15 cellular contexts compared by ENCODE assay signal in the genomic region with DNA sequence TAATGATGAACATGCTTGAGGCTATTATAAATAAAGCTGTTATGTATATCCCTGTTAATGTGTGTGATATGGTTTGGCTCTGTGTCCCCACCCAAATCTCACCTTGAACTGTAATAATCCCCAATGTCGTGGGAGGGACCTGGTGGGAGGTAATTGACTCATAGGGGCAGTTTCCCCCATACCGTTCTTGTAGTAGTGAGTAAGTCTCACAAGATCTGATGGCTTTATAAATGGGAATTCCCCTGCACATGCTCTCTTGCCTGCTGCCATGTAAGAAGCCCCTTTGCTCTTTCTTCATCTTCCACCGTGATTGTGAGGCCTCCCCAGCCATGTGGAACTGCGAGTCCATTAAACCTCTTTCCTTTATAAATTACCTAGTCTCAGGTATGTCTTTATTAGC. TPM values are rescaled to one million over a fixed set of nuclear protein-coding genes. Genes with fewer than 3 reads are reported as not detected.
A peak's percentile ranks its signal among the peaks of the same experiment; 100 is the strongest.
DNase-seq lines count a peak whose midpoint lies in the region; ATAC-seq and TF ChIP-seq lines count a peak whose summit lies in the region.
"Not testable (repeated sequence)": the region's sequence is repeated elsewhere in the genome, so short reads cannot be mapped to it uniquely, and the experiment has no call there.
"Had no signal": no experiment of that assay in that cellular context is flagged by ENCODE, and none has a peak within 500 bp of the region (broad histone marks: within the 10 kb centered on the region; RNA-seq: fewer than 3 reads in every experiment).

No MANE protein-coding gene starts in this region.

- peaks cover 22% of the 10 kb centered on the region for H3K9me3 Mint-ChIP-seq in activated CD4-positive, alpha-beta T cell treated with anti-CD3 and anti-CD28 coated beads, Interleukin-2, amount 10 ng/mL, durations not matched to agents 24 days and 14 days
- H3K9me3 Mint-ChIP-seq in stimulated activated naive CD8-positive, alpha-beta T cell treated with anti-CD3 and anti-CD28 coated beads, Interleukin-15, amount 100 ng/mL, for 72 hours: peaks cover 28 to 29% of the 10 kb centered on the region in 2 donors

- H3K36me3 Mint-ChIP-seq in activated CD4-positive, alpha-beta T cell treated with anti-CD3 and anti-CD28 coated beads, Interleukin-2, amount 10 ng/mL, durations not matched to agents 24 days and 14 days (ENCODE audit: low read depth): peaks cover 15% of the 10 kb centered on the region

- H3K4me1 Mint-ChIP-seq in activated CD4-positive, alpha-beta T cell treated with anti-CD3 and anti-CD28 coated beads, Interleukin-2, amount 10 ng/mL, durations not matched to agents 24 days and 14 days: peaks cover 15% of the 10 kb centered on the region
- H3K4me1 Mint-ChIP-seq in stimulated activated naive CD8-positive, alpha-beta T cell treated with anti-CD3 and anti-CD28 coated beads, Interleukin-15, amount 100 ng/mL, for 72 hours: peaks cover 21% of the 10 kb centered on the region

- not testable (repeated sequence) for TF ChIP-seq CTCF in fibroblast of pulmonary artery (IDR thresholded peaks at IDR 0.05; ENCODE audit: low read length, missing control alignments)

- not testable (repeated sequence) for H3K4me3 ChIP-seq in fibroblast of pulmonary artery (replicated peaks; ENCODE audit: low read depth, low read length)

- intact Hi-C loops in activated CD4-positive, alpha-beta T cell treated with anti-CD3 and anti-CD28 coated beads, Interleukin-2, amount 10 ng/mL, durations not matched to agents 24 days and 14 days (cut with micrococcal nuclease): loop anchor here (1.0 to 2.0 kb wide), 2 partner anchors 19 to 31 kb away; partner anchors contain the start of gene APOL6

- H3K27me3 Mint-ChIP-seq in activated CD4-positive, alpha-beta T cell treated with anti-CD3 and anti-CD28 coated beads, Interleukin-2, amount 10 ng/mL, durations not matched to agents 24 days and 14 days; stimulated activated naive CD8-positive, alpha-beta T cell treated with anti-CD3 and anti-CD28 coated beads, Interleukin-15, amount 100 ng/mL, for 72 hours: not testable (repeated sequence)

- peak; percentile 92 for ATAC-seq in stimulated activated naive CD8-positive, alpha-beta T cell treated with anti-CD3 and anti-CD28 coated beads, Interleukin-15, amount 100 ng/mL, for 72 hours

- peak; percentile 6 for DNase-seq in HK-2 (ENCODE audit: unreplicated experiment)
- not testable (repeated sequence) for DNase-seq in activated CD4-positive, alpha-beta T cell treated with anti-CD3 and anti-CD28 coated beads, Interleukin-2, amount 10 ng/mL, durations not matched to agents 24 days and 14 days
- DNase-seq in activated T-cell treated with anti-CD3 and anti-CD28 coated beads, Interleukin-2, amount 50 U/mL, for 48 hours: peak; percentile 62 to 68
- peak; percentile 43 for DNase-seq in activated naive CD8-positive, alpha-beta T cell treated with anti-CD3 and anti-CD28 coated beads, Interleukin-2, amount 50 U/mL, for 16 hours (ENCODE audit: low read depth, low spot score)
- DNase-seq in fibroblast of pulmonary artery (ENCODE audit: low read depth): peak; percentile 30
- DNase-seq in stimulated activated CD4-positive, alpha-beta T cell treated with anti-CD3 and anti-CD28 coated beads, Interleukin-12 subunit alpha, Interleukin-12 subunit beta, amount 100 ng/mL, for 48 hours (ENCODE audit: low read depth in 2 of 3, low spot score in 1 of 3): peak; percentile 42 to 56 (median 49)
- peak; percentile 18 to 54 (median 49) for DNase-seq in stimulated activated CD4-positive, alpha-beta T cell treated with anti-CD3 and anti-CD28 coated beads, TNF-alpha, amount 100 ng/mL, for 48 hours (ENCODE audit: low read depth in 3 of 3)
- DNase-seq in stimulated activated naive CD8-positive, alpha-beta T cell treated with anti-CD3 and anti-CD28 coated beads, Interleukin-15, amount 100 ng/mL, for 72 hours: peak; percentile 45 to 68

- peak overlapping the region; percentile 31 for H3K27ac Mint-ChIP-seq in activated CD4-positive, alpha-beta T cell treated with anti-CD3 and anti-CD28 coated beads, Interleukin-2, amount 10 ng/mL, durations not matched to agents 24 days and 14 days
- H3K27ac Mint-ChIP-seq in stimulated activated naive CD8-positive, alpha-beta T cell treated with anti-CD3 and anti-CD28 coated beads, Interleukin-15, amount 100 ng/mL, for 72 hours: peak overlapping the region in 1 of 2 donors; percentile 34

- H3K4me3 Mint-ChIP-seq in activated CD4-positive, alpha-beta T cell treated with anti-CD3 and anti-CD28 coated beads, Interleukin-2, amount 10 ng/mL, durations not matched to agents 24 days and 14 days; stimulated activated naive CD8-positive, alpha-beta T cell treated with anti-CD3 and anti-CD28 coated beads, Interleukin-15, amount 100 ng/mL, for 72 hours: not testable (repeated sequence)

RNA-seq across cellular contexts. Expression of gene APOL6, which starts 31.2 kb away (rescaled TPM):
- 21.5 and 22.4 TPM in 2 replicates for total RNA-seq in activated CD4-positive, alpha-beta T cell treated with anti-CD3 and anti-CD28 coated beads, Interleukin-2, amount 10 ng/mL, durations not matched to agents 24 days and 14 days

RNA-seq across cellular contexts. Expression of gene APOL5, which starts 38.2 kb away (rescaled TPM):
- total RNA-seq in activated CD4-positive, alpha-beta T cell treated with anti-CD3 and anti-CD28 coated beads, Interleukin-2, amount 10 ng/mL, durations not matched to agents 24 days and 14 days: not detected in 2 replicates
- total RNA-seq: aorta; CD4-positive, alpha-beta memory T cell; esophagus mucosa; left cardiac atrium; osteocyte; right cardiac atrium; upper lobe of left lung had no signal
